ENCODE assay signal across 1 cellular context in genomic region chr7:122550545-122550944, GRCh38.
TF ChIP-seq lines count a peak whose summit lies in the region.

No MANE protein-coding gene starts in this region.

TF ChIP-seq in HCT116, 20 proteins besides CTCF, POLR2A, EP300 and RAD21 (continued from another document):
- TF ChIP-seq, protein P1, sequence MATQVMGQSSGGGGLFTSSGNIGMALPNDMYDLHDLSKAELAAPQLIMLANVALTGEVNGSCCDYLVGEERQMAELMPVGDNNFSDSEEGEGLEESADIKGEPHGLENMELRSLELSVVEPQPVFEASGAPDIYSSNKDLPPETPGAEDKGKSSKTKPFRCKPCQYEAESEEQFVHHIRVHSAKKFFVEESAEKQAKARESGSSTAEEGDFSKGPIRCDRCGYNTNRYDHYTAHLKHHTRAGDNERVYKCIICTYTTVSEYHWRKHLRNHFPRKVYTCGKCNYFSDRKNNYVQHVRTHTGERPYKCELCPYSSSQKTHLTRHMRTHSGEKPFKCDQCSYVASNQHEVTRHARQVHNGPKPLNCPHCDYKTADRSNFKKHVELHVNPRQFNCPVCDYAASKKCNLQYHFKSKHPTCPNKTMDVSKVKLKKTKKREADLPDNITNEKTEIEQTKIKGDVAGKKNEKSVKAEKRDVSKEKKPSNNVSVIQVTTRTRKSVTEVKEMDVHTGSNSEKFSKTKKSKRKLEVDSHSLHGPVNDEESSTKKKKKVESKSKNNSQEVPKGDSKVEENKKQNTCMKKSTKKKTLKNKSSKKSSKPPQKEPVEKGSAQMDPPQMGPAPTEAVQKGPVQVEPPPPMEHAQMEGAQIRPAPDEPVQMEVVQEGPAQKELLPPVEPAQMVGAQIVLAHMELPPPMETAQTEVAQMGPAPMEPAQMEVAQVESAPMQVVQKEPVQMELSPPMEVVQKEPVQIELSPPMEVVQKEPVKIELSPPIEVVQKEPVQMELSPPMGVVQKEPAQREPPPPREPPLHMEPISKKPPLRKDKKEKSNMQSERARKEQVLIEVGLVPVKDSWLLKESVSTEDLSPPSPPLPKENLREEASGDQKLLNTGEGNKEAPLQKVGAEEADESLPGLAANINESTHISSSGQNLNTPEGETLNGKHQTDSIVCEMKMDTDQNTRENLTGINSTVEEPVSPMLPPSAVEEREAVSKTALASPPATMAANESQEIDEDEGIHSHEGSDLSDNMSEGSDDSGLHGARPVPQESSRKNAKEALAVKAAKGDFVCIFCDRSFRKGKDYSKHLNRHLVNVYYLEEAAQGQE (IDR thresholded peaks at IDR 0.05; ENCODE audit: low read depth) = no peak
- no peak for TF ChIP-seq EZH2 (IDR thresholded peaks at IDR 0.05)
- no peak for TF ChIP-seq ZNF274 (IDR thresholded peaks at IDR 0.05; ENCODE audit: low read depth, low read length)
- no peak for TF ChIP-seq EZH2phosphoT487 (IDR thresholded peaks at IDR 0.05; ENCODE audit: borderline replicate concordance)
- TF ChIP-seq ATF3 (IDR thresholded peaks at IDR 0.05) = no peak
- no peak for TF ChIP-seq EGR1 (IDR thresholded peaks at IDR 0.05; ENCODE audit: low read depth)
- no peak for TF ChIP-seq FOSL1 (IDR thresholded peaks at IDR 0.05; ENCODE audit: low read depth)
